ENCODE assay signal across 1 cellular context in genomic region chr9:84230355-84231136, GRCh38.
TF ChIP-seq lines count a peak whose summit lies in the region.

No MANE protein-coding gene starts in this region.

TF ChIP-seq in GM23338, 12 proteins besides CTCF, POLR2A, EP300 and RAD21 (continued from another document):
- TF ChIP-seq ZNF462 (CRISPR knock-in tag; IDR thresholded peaks at IDR 0.05) (no peak), EZH2phosphoT487 (IDR thresholded peaks at IDR 0.05; ENCODE audit: unreplicated experiment) (no peak), POLR2AphosphoS5 (IDR thresholded peaks at IDR 0.05; ENCODE audit: low read depth) (no peak), JUNB (IDR thresholded peaks at IDR 0.05; ENCODE audit: unreplicated experiment) (no peak), ETS1 (IDR thresholded peaks at IDR 0.05) (no peak), ZNF331 (CRISPR knock-in tag; IDR thresholded peaks at IDR 0.05; ENCODE audit: low read depth) (no peak)
